Comparison of ENCODE assay signal across 12 cellular contexts in genomic region chr22:36201630-36202312, GRCh38. TPM values are rescaled to one million over a fixed set of nuclear protein-coding genes. Genes with fewer than 3 reads are reported as not detected.
DNase-seq lines count a peak whose midpoint lies in the region; ATAC-seq and FAIRE-seq lines count a peak whose summit lies in the region.
"Had no signal": no experiment of that assay in that cellular context is flagged by ENCODE, and none has a peak within 500 bp of the region (broad histone marks: within the 10 kb centered on the region; RNA-seq: fewer than 3 reads in every experiment).

Gene APOL4, minus strand, starts transcription at chr22:36201809. Its CDS starts 75 bp downstream, at chr22:36201734.

- H3K27me3 ChIP-seq in esophagus (ENCODE audit: control insufficient read depth in 1 of 2, insufficient read depth in 2 of 2, low read length in 2 of 2) (no peaks in the 10 kb centered on the region), mucosa of stomach (ENCODE audit: control insufficient read depth, insufficient read depth, low read length) (no peaks in the 10 kb centered on the region)

- no peak for ATAC-seq in GM21367 (IDR thresholded peaks at IDR 0.05; ENCODE audit: unreplicated experiment)

- H3K9me3 ChIP-seq in esophagus (ENCODE audit: control insufficient read depth in 2 of 2, insufficient read depth in 1 of 2, low read depth in 1 of 2, low read length in 1 of 2) (no peaks in the 10 kb centered on the region), mucosa of stomach (ENCODE audit: control insufficient read depth, low read length) (no peaks in the 10 kb centered on the region)

- H3K4me3 ChIP-seq in esophagus (ENCODE audit: low read depth in 1 of 2, low read length in 2 of 2) (no peak within 1 kb of the TSS), mucosa of stomach (ENCODE audit: low read length) (no peak within 1 kb of the TSS)

- DNase-seq in AG08396 (ENCODE audit: low spot score) (peak; percentile 22), NCI-H1694 treated with DMSO at 0.1 percent for 48 hours (lab: John Stamatoyannopoulos, UW) (peak; percentile 42), urothelium cell line (ENCODE audit: low spot score) (no peak)
- no peak for DNase-seq in NK-92 treated with Interleukin-12 subunit alpha and Interleukin-12 subunit beta, amount 100 ng/mL, for 24 hours (lab: John Stamatoyannopoulos, UW)
- DNase-seq in activated CD4-positive, alpha-beta T cell treated with anti-CD3 and anti-CD28 coated beads for 4 hours: no peak
- DNase-seq: kidney glomerular epithelial cell, SW 1271 had no signal

- H3K4me1 ChIP-seq in esophagus (ENCODE audit: control insufficient read depth in 2 of 2, insufficient read depth in 2 of 2, low read length in 1 of 2) (peaks cover 6 to 10% of the 10 kb centered on the region in 2 donors), mucosa of stomach (ENCODE audit: control insufficient read depth, insufficient read depth, low read length) (peaks cover 22% of the 10 kb centered on the region)

- 45 to 48% methylated on average over 13 of the region's 13 CpGs for WGBS in esophagus, 2 donors

- peak within 1 kb of the TSS; percentile 15 to 78 for H3K27ac ChIP-seq in esophagus (ENCODE audit: low read depth in 2 of 2, low read length in 1 of 2)

- H3K36me3 ChIP-seq in esophagus (ENCODE audit: control insufficient read depth in 2 of 2, insufficient read depth in 2 of 2, low read length in 1 of 2) (no peaks in the 10 kb centered on the region), mucosa of stomach (ENCODE audit: control insufficient read depth, insufficient read depth, low read length) (no peaks in the 10 kb centered on the region)

- H3K9ac ChIP-seq in mucosa of stomach (ENCODE audit: low read length): peak within 1 kb of the TSS; percentile 55

- no peak for FAIRE-seq in urothelium cell line (lab: Jason Lieb, UNC)
- FAIRE-seq: astrocyte had no signal

RNA-seq across cellular contexts. Expression of gene APOL4, which starts in this region (rescaled TPM):
- polyA plus RNA-seq in esophagus: 1 to 10 TPM; 2.4 to 2.5 TPM
- polyA plus RNA-seq: IgD-negative memory B cell had no signal

Comparison
In these comparisons a context has a peak if more than half of its experiments do, and no peak if none do; other contexts are left out.
1. DNase-seq: peak in AG08396 (single experiment) and NCI-H1694 treated with DMSO at 0.1 percent for 48 hours (single experiment); none in NK-92 treated with Interleukin-12 subunit alpha and Interleukin-12 subunit beta, amount 100 ng/mL, for 24 hours (single experiment), urothelium cell line (single experiment) and activated CD4-positive, alpha-beta T cell treated with anti-CD3 and anti-CD28 coated beads for 4 hours (0 of 2).